8 cellular contexts compared by ENCODE assay signal in genomic region chr17:78717431-78717980, GRCh38.
A peak's percentile ranks its signal among the peaks of the same experiment; 100 is the strongest.
DNase-seq lines count a peak whose midpoint lies in the region; ATAC-seq and TF ChIP-seq lines count a peak whose summit lies in the region.

No MANE protein-coding gene starts in this region.

- H3K27ac Mint-ChIP-seq in natural killer cell = peak overlapping the region; percentile 91 to 92

- peak overlapping the region; percentile 31 for H3K4me3 ChIP-seq in epithelial cell of esophagus (ENCODE audit: low read length)

- intact Hi-C loops in Right ventricle myocardium inferior (cut with DNase I) (loop anchor here (5.0 kb wide), 2 partner anchors 80 to 120 kb away; no protein-coding TSS in a partner anchor), cardiac septum (cut with DNase I) (loop anchor here (5.0 kb wide), 1 partner anchor 80 kb away; no protein-coding TSS in a partner anchor), natural killer cell (cut with micrococcal nuclease) (no loop called here)

- no peaks in the 10 kb centered on the region for H3K9me3 Mint-ChIP-seq in natural killer cell

- peaks cover 87 to 88% of the 10 kb centered on the region in 2 donors for H3K4me1 Mint-ChIP-seq in natural killer cell

- ATAC-seq in Right ventricle myocardium inferior (peak; percentile 79), natural killer cell (no peak), GM21526 (IDR thresholded peaks at IDR 0.05; ENCODE audit: low FRiP score, unreplicated experiment) (no peak)

- no peak for TF ChIP-seq CTCF in epithelial cell of esophagus (IDR thresholded peaks at IDR 0.05; ENCODE audit: insufficient read depth, low read depth, low read length, missing control alignments)
- TF ChIP-seq CTCF in natural killer cell (IDR thresholded peaks at IDR 0.05) = no peak

- peak overlapping the region; percentile 81 for H3K4me3 Mint-ChIP-seq in natural killer cell

- H3K36me3 Mint-ChIP-seq in natural killer cell = no peaks in the 10 kb centered on the region

- DNase-seq in Right ventricle myocardium inferior (ENCODE audit: missing footprints) (no peak), cardiac septum (ENCODE audit: low spot score) (no peak), RPMI8226 (peak; percentile 65), epithelial cell of esophagus (ENCODE audit: low read depth) (no peak), natural killer cell (no peak), SIG-M5 treated with dmso at 0.1 percent for 504 hours (lab: John Stamatoyannopoulos, UW; ENCODE audit: unreplicated experiment) (no peak)
- no peak for DNase-seq in stimulated activated naive CD4-positive, alpha-beta T cell treated with Interleukin-2 at 50 U/mL for 16 hours (lab: John Stamatoyannopoulos, UW)

- H3K27me3 Mint-ChIP-seq in natural killer cell (ENCODE audit: low read depth in 2 of 2) = no peaks in the 10 kb centered on the region
